1 cellular context compared by ENCODE assay signal in the genomic region with DNA sequence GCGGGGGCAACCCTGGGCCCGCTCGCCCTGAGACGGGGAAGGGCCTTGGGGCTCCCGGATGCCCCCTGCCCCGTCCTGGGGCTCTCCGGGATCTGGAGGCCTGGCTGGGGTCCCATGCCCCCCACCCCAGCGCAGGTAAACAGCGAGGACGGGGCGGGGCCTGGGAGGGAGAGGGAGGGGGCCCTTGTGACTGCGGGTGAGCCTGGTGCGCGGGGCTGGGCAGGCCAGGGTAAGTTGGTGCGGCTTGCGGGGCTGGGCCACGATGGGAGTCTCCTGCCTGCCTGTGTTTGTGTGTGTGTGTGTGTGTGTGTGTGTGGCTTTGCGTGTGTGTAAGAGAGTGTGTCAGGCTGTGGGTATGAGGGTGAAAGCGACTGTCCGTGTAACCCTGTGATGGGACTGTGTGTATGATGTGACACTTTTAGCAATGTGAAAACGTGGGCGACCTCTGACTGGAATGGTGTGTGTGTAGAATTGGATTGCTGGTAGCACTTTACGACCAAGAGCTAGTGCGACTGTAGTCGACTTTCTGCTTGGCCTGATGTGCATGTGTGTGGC.
A peak's percentile ranks its signal among the peaks of the same experiment; 100 is the strongest.
TF ChIP-seq lines count a peak whose summit lies in the region.

No MANE protein-coding gene starts in this region.

TF ChIP-seq in GM12878, 131 proteins besides CTCF, POLR2A, EP300 and RAD21:
- TF ChIP-seq, protein P1, sequence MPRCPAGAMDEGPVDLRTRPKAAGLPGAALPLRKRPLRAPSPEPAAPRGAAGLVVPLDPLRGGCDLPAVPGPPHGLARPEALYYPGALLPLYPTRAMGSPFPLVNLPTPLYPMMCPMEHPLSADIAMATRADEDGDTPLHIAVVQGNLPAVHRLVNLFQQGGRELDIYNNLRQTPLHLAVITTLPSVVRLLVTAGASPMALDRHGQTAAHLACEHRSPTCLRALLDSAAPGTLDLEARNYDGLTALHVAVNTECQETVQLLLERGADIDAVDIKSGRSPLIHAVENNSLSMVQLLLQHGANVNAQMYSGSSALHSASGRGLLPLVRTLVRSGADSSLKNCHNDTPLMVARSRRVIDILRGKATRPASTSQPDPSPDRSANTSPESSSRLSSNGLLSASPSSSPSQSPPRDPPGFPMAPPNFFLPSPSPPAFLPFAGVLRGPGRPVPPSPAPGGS (IDR thresholded peaks at IDR 0.05; ENCODE audit: borderline replicate concordance, insufficient read depth, low read depth, low read length, poor library complexity, severe bottlenecking) = peak; percentile 61
- no peak for TF ChIP-seq CREM (IDR thresholded peaks at IDR 0.05; ENCODE audit: low read depth)
- no peak for TF ChIP-seq IKZF2 (IDR thresholded peaks at IDR 0.05)
- no peak for TF ChIP-seq SIX5 (IDR thresholded peaks at IDR 0.05; ENCODE audit: low read depth, low read length, severe bottlenecking)
- no peak for TF ChIP-seq POLR2AphosphoS5 (IDR thresholded peaks at IDR 0.05; ENCODE audit: low read length)
- peak; percentile 30; the same call in 1 of the 2 replicates for TF ChIP-seq TCF3 (IDR thresholded peaks at IDR 0.05; ENCODE audit: borderline replicate concordance, insufficient read depth, low read depth, low read length)
